In genomic region chr7:73999664-74000420, GRCh38 we compare ENCODE assay signal across 15 cellular contexts. TPM values are rescaled to one million over a fixed set of nuclear protein-coding genes. Genes with fewer than 3 reads are reported as not detected.
A peak's percentile ranks its signal among the peaks of the same experiment; 100 is the strongest.
DNase-seq lines count a peak whose midpoint lies in the region; ATAC-seq and TF ChIP-seq lines count a peak whose summit lies in the region.
"Had no signal": no experiment of that assay in that cellular context is flagged by ENCODE, and none has a peak within 500 bp of the region (broad histone marks: within the 10 kb centered on the region; RNA-seq: fewer than 3 reads in every experiment).

No MANE protein-coding gene starts in this region.

- no peaks in the 10 kb centered on the region for H3K27me3 ChIP-seq in prostate gland (replicated peaks; ENCODE audit: insufficient read depth)

- TF ChIP-seq POLR2A in prostate gland (IDR thresholded peaks at IDR 0.05) = no peak

- H3K36me3 ChIP-seq in prostate gland = no peaks in the 10 kb centered on the region

- peak; percentile 81 for DNase-seq in AG09319 (ENCODE audit: extremely low read depth, low read depth)
- DNase-seq in fibroblast of the aortic adventitia (ENCODE audit: low read depth) = peak; percentile 99
- peak; percentile 74 for DNase-seq in prostate gland (ENCODE audit: low spot score)
- DNase-seq in activated CD4-positive, alpha-beta T cell treated with anti-CD3 and anti-CD28 coated beads, Interleukin-2, amount 10 ng/mL, durations not matched to agents 24 days and 14 days = no peak
- no peak for DNase-seq in COLO829 (ENCODE audit: low spot score)
- DNase-seq: activated CD8-positive, alpha-beta memory T cell treated with anti-CD3 and anti-CD28 coated beads, Interleukin-2, amount 10 ng/mL, durations not matched to agents 7 days and 5 days; anterior cingulate cortex; foreskin melanocyte; mesendoderm; NCI-H1105 treated with DMSO at 0.1 percent for 48 hours had no signal

- H3K27me3 Mint-ChIP-seq in activated CD4-positive, alpha-beta T cell treated with anti-CD3 and anti-CD28 coated beads, Interleukin-2, amount 10 ng/mL, durations not matched to agents 24 days and 14 days = peaks cover 4% of the 10 kb centered on the region
- H3K27me3 Mint-ChIP-seq: activated CD8-positive, alpha-beta memory T cell treated with anti-CD3 and anti-CD28 coated beads, Interleukin-2, amount 10 ng/mL, durations not matched to agents 7 days and 5 days had no signal

- H3K4me1 ChIP-seq in prostate gland (replicated peaks) = no peaks in the 10 kb centered on the region

- TF ChIP-seq CTCF in AG09319 (IDR thresholded peaks at IDR 0.05; ENCODE audit: low read depth, low read length) (no peak), fibroblast of the aortic adventitia (IDR thresholded peaks at IDR 0.05; ENCODE audit: insufficient read depth, low read length) (no peak), prostate gland (IDR thresholded peaks at IDR 0.05) (no peak)

- no peak overlapping the region for H3K4me3 Mint-ChIP-seq in activated CD4-positive, alpha-beta T cell treated with anti-CD3 and anti-CD28 coated beads, Interleukin-2, amount 10 ng/mL, durations not matched to agents 24 days and 14 days
- H3K4me3 Mint-ChIP-seq: activated CD8-positive, alpha-beta memory T cell treated with anti-CD3 and anti-CD28 coated beads, Interleukin-2, amount 10 ng/mL, durations not matched to agents 7 days and 5 days; CD14-positive monocyte had no signal

- intact Hi-C loops in prostate gland (cut with DNase I) = no loop called here
- intact Hi-C loops in activated CD4-positive, alpha-beta T cell treated with anti-CD3 and anti-CD28 coated beads, Interleukin-2, amount 10 ng/mL, durations not matched to agents 24 days and 14 days (cut with micrococcal nuclease) = no loop called here

- H3K27ac ChIP-seq in prostate gland = peak overlapping the region; percentile 32 to 62

- H3K4me1 Mint-ChIP-seq in activated CD4-positive, alpha-beta T cell treated with anti-CD3 and anti-CD28 coated beads, Interleukin-2, amount 10 ng/mL, durations not matched to agents 24 days and 14 days = peaks cover 8% of the 10 kb centered on the region

- H3K9me3 Mint-ChIP-seq in activated CD4-positive, alpha-beta T cell treated with anti-CD3 and anti-CD28 coated beads, Interleukin-2, amount 10 ng/mL, durations not matched to agents 24 days and 14 days = peaks cover 15% of the 10 kb centered on the region

- H3K9me3 ChIP-seq in prostate gland = no peaks in the 10 kb centered on the region

- ATAC-seq in SK-N-SH treated with all-trans-retinoic acid at 6 μM for 48 hours = peak; percentile 70
- ATAC-seq in HG03520 (IDR thresholded peaks at IDR 0.05; ENCODE audit: unreplicated experiment) = no peak
- no peak for ATAC-seq in HG02588 (IDR thresholded peaks at IDR 0.05; ENCODE audit: unreplicated experiment)
- ATAC-seq: activated CD8-positive, alpha-beta memory T cell treated with anti-CD3 and anti-CD28 coated beads, Interleukin-2, amount 10 ng/mL, durations not matched to agents 7 days and 5 days had no signal

- WGBS in prostate gland = 19% methylated on average over 26 of the region's 26 CpGs

- H3K27ac Mint-ChIP-seq in activated CD4-positive, alpha-beta T cell treated with anti-CD3 and anti-CD28 coated beads, Interleukin-2, amount 10 ng/mL, durations not matched to agents 24 days and 14 days = no peak overlapping the region
- H3K27ac Mint-ChIP-seq: activated CD8-positive, alpha-beta memory T cell treated with anti-CD3 and anti-CD28 coated beads, Interleukin-2, amount 10 ng/mL, durations not matched to agents 7 days and 5 days had no signal

- no peaks in the 10 kb centered on the region for H3K36me3 Mint-ChIP-seq in activated CD4-positive, alpha-beta T cell treated with anti-CD3 and anti-CD28 coated beads, Interleukin-2, amount 10 ng/mL, durations not matched to agents 24 days and 14 days (ENCODE audit: low read depth)
- H3K36me3 Mint-ChIP-seq: CD14-positive monocyte had no signal

- no peak overlapping the region for H3K4me3 ChIP-seq in fibroblast of the aortic adventitia (ENCODE audit: low read depth, low read length)
- no peak overlapping the region for H3K4me3 ChIP-seq in prostate gland
- H3K4me3 ChIP-seq: smooth muscle cell had no signal

TF ChIP-seq in SK-N-SH treated with all-trans-retinoic acid at 6 μM for 48 hours, 23 proteins besides CTCF, POLR2A, EP300 and RAD21:
- peak; percentile 72 for TF ChIP-seq ZC3H10 (CRISPR knock-in tag; IDR thresholded peaks at IDR 0.05)
- peak; percentile 91 for TF ChIP-seq PATZ1 (CRISPR knock-in tag; IDR thresholded peaks at IDR 0.05; ENCODE audit: borderline replicate concordance)
- peak; percentile 74; the same call in 1 of the 2 replicates for TF ChIP-seq GLIS3 (CRISPR knock-in tag; IDR thresholded peaks at IDR 0.05)
- no peak for TF ChIP-seq OSR1 (CRISPR knock-in tag; IDR thresholded peaks at IDR 0.05)
- TF ChIP-seq ARNTL (CRISPR knock-in tag; IDR thresholded peaks at IDR 0.05; ENCODE audit: borderline replicate concordance, low read depth) = no peak
- no peak; the same call in 1 of the 2 replicates for TF ChIP-seq ZNF8 (CRISPR knock-in tag; IDR thresholded peaks at IDR 0.05)
- no peak for TF ChIP-seq ESRRG (CRISPR knock-in tag; IDR thresholded peaks at IDR 0.05)
- peak; percentile 82 for TF ChIP-seq CSDC2 (CRISPR knock-in tag; IDR thresholded peaks at IDR 0.05)
- peak; percentile 95 for TF ChIP-seq ISL1 (CRISPR knock-in tag; IDR thresholded peaks at IDR 0.05)
- TF ChIP-seq ZFP3 (CRISPR knock-in tag; IDR thresholded peaks at IDR 0.05) = peak; percentile 71
- TF ChIP-seq BACH2 (CRISPR knock-in tag; IDR thresholded peaks at IDR 0.05; ENCODE audit: borderline replicate concordance) = no peak
- peak; percentile 74 for TF ChIP-seq SNAI2 (CRISPR knock-in tag; IDR thresholded peaks at IDR 0.05)
- TF ChIP-seq RARB (CRISPR knock-in tag; IDR thresholded peaks at IDR 0.05) = no peak
- TF ChIP-seq ZFP30 (CRISPR knock-in tag; IDR thresholded peaks at IDR 0.05) = no peak
- TF ChIP-seq TOX (CRISPR knock-in tag; IDR thresholded peaks at IDR 0.05; ENCODE audit: borderline replicate concordance) = no peak
- TF ChIP-seq TCF4 (CRISPR knock-in tag; IDR thresholded peaks at IDR 0.05; ENCODE audit: borderline replicate concordance) = no peak
- TF ChIP-seq PPARA (CRISPR knock-in tag; IDR thresholded peaks at IDR 0.05; ENCODE audit: borderline replicate concordance) = no peak
- peak; percentile 86 for TF ChIP-seq CREB5 (CRISPR knock-in tag; IDR thresholded peaks at IDR 0.05; ENCODE audit: low read depth)
- TF ChIP-seq ZNF565 (CRISPR knock-in tag; conservative IDR thresholded peaks at IDR 0.05; ENCODE audit: low read depth) = no peak

RNA-seq across cellular contexts. Expression of gene ELN, which starts 28.1 kb away (rescaled TPM):
- total RNA-seq in fibroblast of the aortic adventitia (ENCODE audit: low replicate concordance) (22.3 and 101 TPM in 2 replicates), prostate gland (10 to 100 TPM; 34.7 to 93.4 TPM)
- not detected in 2 replicates for total RNA-seq in activated CD4-positive, alpha-beta T cell treated with anti-CD3 and anti-CD28 coated beads, Interleukin-2, amount 10 ng/mL, durations not matched to agents 24 days and 14 days
- total RNA-seq: activated CD8-positive, alpha-beta memory T cell treated with anti-CD3 and anti-CD28 coated beads, Interleukin-2, amount 10 ng/mL, durations not matched to agents 7 days and 5 days had no signal

Comparison
In these comparisons a context has a peak if more than half of its experiments do, and no peak if none do; other contexts are left out.
1. DNase-seq: peak in AG09319 (single experiment), fibroblast of the aortic adventitia (single experiment) and prostate gland (single experiment); none in activated CD4-positive, alpha-beta T cell treated with anti-CD3 and anti-CD28 coated beads, Interleukin-2, amount 10 ng/mL, durations not matched to agents 24 days and 14 days (single experiment) and COLO829 (single experiment).
2. RNA of gene ELN, which starts 28.1 kb away (total RNA-seq): 22.3 to 101 TPM in fibroblast of the aortic adventitia and 34.7 to 93.4 TPM in prostate gland; not detected in activated CD4-positive, alpha-beta T cell treated with anti-CD3 and anti-CD28 coated beads, Interleukin-2, amount 10 ng/mL, durations not matched to agents 24 days and 14 days; every median in the first group is over 10 times any median in the second.